Comparison of ENCODE assay signal across 11 cellular contexts in genomic region chr4:138967313-138967712, GRCh38. TPM values are rescaled to one million over a fixed set of nuclear protein-coding genes. Genes with fewer than 3 reads are reported as not detected.
DNase-seq lines count a peak whose midpoint lies in the region; ATAC-seq and TF ChIP-seq lines count a peak whose summit lies in the region.
"Had no signal": no experiment of that assay in that cellular context is flagged by ENCODE, and none has a peak within 500 bp of the region (broad histone marks: within the 10 kb centered on the region; RNA-seq: fewer than 3 reads in every experiment).

No MANE protein-coding gene starts in this region.

- H3K9me3 Mint-ChIP-seq in CD4-positive, alpha-beta memory T cell = no peaks in the 10 kb centered on the region

- no peak overlapping the region for H3K27ac Mint-ChIP-seq in CD4-positive, alpha-beta memory T cell

- POLR2A ChIA-PET in CD4-positive, alpha-beta memory T cell (lab: Charles Lee; ENCODE audit: partially characterized antibody) = no interaction called here

- no peaks in the 10 kb centered on the region for H3K36me3 ChIP-seq in vagina
- H3K36me3 ChIP-seq in CD4-positive, alpha-beta memory T cell (ENCODE audit: insufficient read depth, low read length) = no peaks in the 10 kb centered on the region

- no peak overlapping the region for H3K4me3 Mint-ChIP-seq in CD4-positive, alpha-beta memory T cell

- no peak overlapping the region for H3K4me3 ChIP-seq in vagina
- H3K4me3 ChIP-seq in CD4-positive, alpha-beta memory T cell (ENCODE audit: low read length in 2 of 2) = no peak overlapping the region
- H3K4me3 ChIP-seq: psoas muscle had no signal

- no peaks in the 10 kb centered on the region for H3K4me1 ChIP-seq in vagina
- no peaks in the 10 kb centered on the region for H3K4me1 ChIP-seq in CD4-positive, alpha-beta memory T cell (ENCODE audit: insufficient read depth, low read length)
- H3K4me1 ChIP-seq: psoas muscle had no signal

- intact Hi-C loops in vagina (cut with DNase I) = no loop called here
- intact Hi-C loops in CD4-positive, alpha-beta memory T cell (cut with micrococcal nuclease) = no loop called here

- DNase-seq in left lobe of liver (ENCODE audit: low spot score) = no peak
- DNase-seq in vagina (ENCODE audit: extremely low spot score in 2 of 2) = no peak
- DNase-seq in CD4-positive, alpha-beta memory T cell = no peak
- DNase-seq in NCI-H2171 treated with DMSO at 0.1 percent for 48 hours (lab: John Stamatoyannopoulos, UW) = no peak
- no peak for DNase-seq in NCI-H2029 (lab: John Stamatoyannopoulos, UW)
- DNase-seq: DND-41, NCI-H226, psoas muscle had no signal

- no peak for TF ChIP-seq POLR2A in vagina (IDR thresholded peaks at IDR 0.05)

- no peaks in the 10 kb centered on the region for H3K27me3 ChIP-seq in vagina
- H3K27me3 ChIP-seq in CD4-positive, alpha-beta memory T cell (ENCODE audit: insufficient read depth, low read length) = no peaks in the 10 kb centered on the region

- TF ChIP-seq CTCF in vagina (IDR thresholded peaks at IDR 0.05) = no peak

- no peaks in the 10 kb centered on the region for H3K9me3 ChIP-seq in vagina
- no peaks in the 10 kb centered on the region for H3K9me3 ChIP-seq in CD4-positive, alpha-beta memory T cell (ENCODE audit: control insufficient read depth in 1 of 2, low read length in 2 of 2)
- H3K9me3 ChIP-seq: psoas muscle had no signal

- H3K36me3 Mint-ChIP-seq in CD4-positive, alpha-beta memory T cell = no peaks in the 10 kb centered on the region

- H3K27me3 Mint-ChIP-seq in CD4-positive, alpha-beta memory T cell = no peaks in the 10 kb centered on the region

- H3K4me1 Mint-ChIP-seq in CD4-positive, alpha-beta memory T cell = no peaks in the 10 kb centered on the region

- peak; percentile 94 for ATAC-seq in GM18868 (IDR thresholded peaks at IDR 0.05; ENCODE audit: unreplicated experiment)
- peak; percentile 94 for ATAC-seq in GM21723 (IDR thresholded peaks at IDR 0.05; ENCODE audit: unreplicated experiment)
- ATAC-seq in HG03432 (IDR thresholded peaks at IDR 0.05; ENCODE audit: unreplicated experiment) = peak; percentile 98
- ATAC-seq in left lobe of liver = peak; percentile 90
- ATAC-seq: psoas muscle had no signal

- H3K27ac ChIP-seq in vagina = no peak overlapping the region
- H3K27ac ChIP-seq in CD4-positive, alpha-beta memory T cell (ENCODE audit: low read depth, low read length) = no peak overlapping the region
- H3K27ac ChIP-seq: psoas muscle had no signal

- CTCF ChIA-PET in CD4-positive, alpha-beta memory T cell (lab: Charles Lee; ENCODE audit: partially characterized antibody) = no interaction called here

RNA-seq across cellular contexts. Expression of gene NOCT, which starts 48.3 kb away (rescaled TPM):
- total RNA-seq in left lobe of liver (5.1 TPM), vagina (4.2 TPM)
- total RNA-seq in CD4-positive, alpha-beta memory T cell = 1 to 10 TPM; 1.4 to 1.7 TPM
- under 1 TPM; 0.14 to 0.84 TPM for polyA plus RNA-seq in CD4-positive, alpha-beta memory T cell
